Comparison of ENCODE assay signal across 1 cellular context in the genomic region with DNA sequence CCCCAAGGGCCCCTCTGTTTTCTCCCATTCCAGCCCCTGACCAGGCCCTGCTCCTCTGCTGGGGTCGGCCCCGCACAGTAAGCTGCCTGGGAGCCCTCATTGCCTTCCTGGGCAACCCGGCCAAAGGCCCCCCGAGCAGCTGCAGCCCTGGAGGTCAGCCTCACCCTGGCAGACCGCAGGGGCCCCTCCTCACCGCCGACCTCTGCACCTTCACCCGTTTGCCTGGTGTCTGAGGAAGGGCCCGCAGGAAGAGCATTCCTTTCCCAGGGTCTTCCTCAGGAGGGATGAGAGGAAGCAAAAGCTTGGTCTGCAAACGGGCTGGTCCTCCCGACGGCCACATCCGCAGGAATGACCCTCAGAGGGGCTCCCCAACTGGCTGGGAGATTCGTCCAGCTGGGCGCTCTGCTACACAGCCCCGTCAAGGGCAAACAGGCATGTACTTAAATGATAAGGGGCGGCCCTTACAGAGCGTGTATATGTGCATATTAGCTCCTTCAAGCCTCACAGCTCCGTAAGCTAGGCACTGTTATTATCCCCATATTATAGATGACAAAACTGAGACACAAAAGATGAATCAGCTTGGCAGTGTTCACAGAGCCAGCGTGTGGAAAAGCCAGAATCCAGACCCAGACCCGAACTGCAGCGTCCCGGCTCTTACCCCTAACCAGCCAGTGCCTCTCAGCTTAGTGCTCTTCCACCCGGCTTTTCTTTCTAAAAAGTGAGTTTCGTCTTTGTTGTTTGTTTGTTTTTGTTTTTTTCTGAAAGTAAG.
TF ChIP-seq lines count a peak whose summit lies in the region.

No MANE protein-coding gene starts in this region.

TF ChIP-seq in endothelial cell of umbilical vein, 7 proteins besides CTCF, POLR2A, EP300 and RAD21:
- TF ChIP-seq MYC (IDR thresholded peaks at IDR 0.05; ENCODE audit: low read depth, low read length) (no peak), POLR2AphosphoS5 (IDR thresholded peaks at IDR 0.05; ENCODE audit: insufficient read depth, low read depth, low read length) (no peak), MAX (IDR thresholded peaks at IDR 0.05; ENCODE audit: insufficient read depth, insufficient read length) (no peak), EZH2 (IDR thresholded peaks at IDR 0.05; ENCODE audit: borderline replicate concordance, low read depth, low read length, severe bottlenecking) (no peak), JUN (IDR thresholded peaks at IDR 0.05; ENCODE audit: borderline replicate concordance, insufficient read depth, insufficient read length, low read depth) (no peak), GATA2 (IDR thresholded peaks at IDR 0.05; ENCODE audit: insufficient read depth, insufficient read length, low read depth, low read length) (no peak), FOS (IDR thresholded peaks at IDR 0.05; ENCODE audit: borderline replicate concordance, insufficient read depth, low read length) (no peak)
